In genomic region chr17:756010-756567, GRCh38 we compare ENCODE assay signal across 7 cellular contexts. TPM values are rescaled to one million over a fixed set of nuclear protein-coding genes. Genes with fewer than 3 reads are reported as not detected.
A peak's percentile ranks its signal among the peaks of the same experiment; 100 is the strongest.
DNase-seq lines count a peak whose midpoint lies in the region; ATAC-seq, FAIRE-seq and TF ChIP-seq lines count a peak whose summit lies in the region.
"Not testable (repeated sequence)": the region's sequence is repeated elsewhere in the genome, so short reads cannot be mapped to it uniquely, and the experiment has no call there.

No MANE protein-coding gene starts in this region.

- dilution Hi-C loops in endothelial cell of umbilical vein (cut with MboI; ENCODE audit: extremely low pct_ligation_motif_present, low sequenced_read_pairs) = not testable (repeated sequence)

- TF ChIP-seq POLR2A in endothelial cell of umbilical vein (IDR thresholded peaks at IDR 0.05; ENCODE audit: low read depth, low read length) = not testable (repeated sequence)

- POLR2A ChIA-PET in endothelial cell of umbilical vein (lab: Charles Lee) = not testable (repeated sequence)

- H3K9me1 ChIP-seq in endothelial cell of umbilical vein (replicated peaks; ENCODE audit: control insufficient read depth, extremely low read depth, insufficient read depth, low read length) = not testable (repeated sequence)

- H3K27ac Mint-ChIP-seq in mesothelial cell of epicardium = peak overlapping the region; percentile 93
- peak overlapping the region; percentile 98 for H3K27ac Mint-ChIP-seq in progenitor cell of endocrine pancreas

- not testable (repeated sequence) for H2AFZ ChIP-seq in endothelial cell of umbilical vein (ENCODE audit: low read depth, low read length)

- not testable (repeated sequence) for H3K27me3 ChIP-seq in HUES6 (ENCODE audit: control insufficient read depth, insufficient read depth, low read length); endothelial cell of umbilical vein (ENCODE audit: control insufficient read depth in 2 of 2, insufficient read depth in 2 of 2, low read length in 2 of 2); right cardiac atrium (ENCODE audit: control insufficient read depth, insufficient read depth); thoracic aorta (replicated peaks; ENCODE audit: insufficient read depth)

- H3K27ac ChIP-seq in HUES6 (ENCODE audit: low read depth, low read length) (peak overlapping the region; percentile 79; the same call in 1 of the 2 replicates), right cardiac atrium (ENCODE audit: low read length) (peak overlapping the region; percentile 45), thoracic aorta (peak overlapping the region; percentile 61 to 73)
- H3K27ac ChIP-seq in endothelial cell of umbilical vein (ENCODE audit: insufficient read depth, low read depth, low read length) = not testable (repeated sequence)

- TF ChIP-seq CTCF in endothelial cell of umbilical vein (IDR thresholded peaks at IDR 0.05; ENCODE audit: extremely low read depth in 1 of 2, insufficient read depth in 1 of 2, low read depth in 1 of 2, low read length in 2 of 2); mesothelial cell of epicardium (IDR thresholded peaks at IDR 0.05; ENCODE audit: unreplicated experiment); progenitor cell of endocrine pancreas (IDR thresholded peaks at IDR 0.05; ENCODE audit: unreplicated experiment); thoracic aorta (IDR thresholded peaks at IDR 0.05): not testable (repeated sequence)

- H3K27me3 Mint-ChIP-seq in mesothelial cell of epicardium (ENCODE audit: low read depth); progenitor cell of endocrine pancreas: not testable (repeated sequence)

- not testable (repeated sequence) for H3K9me3 Mint-ChIP-seq in mesothelial cell of epicardium; progenitor cell of endocrine pancreas (ENCODE audit: low read depth)

- not testable (repeated sequence) for BruUV-seq in endothelial cell of umbilical vein (replicated peaks; lab: Mats Ljungman, UMichigan)

- not testable (repeated sequence) for H3K79me2 ChIP-seq in endothelial cell of umbilical vein (ENCODE audit: control insufficient read depth, insufficient read depth, low read length)

- H3K4me1 ChIP-seq in HUES6 (ENCODE audit: control insufficient read depth, insufficient read depth, low read length) (peaks cover 10% of the 10 kb centered on the region; the same call in 1 of the 2 replicates), endothelial cell of umbilical vein (ENCODE audit: control insufficient read depth, extremely low read depth, insufficient read depth, low read length) (peaks cover 13% of the 10 kb centered on the region), thoracic aorta (ENCODE audit: control insufficient read depth in 1 of 2, low read depth in 2 of 2) (peaks cover 4 to 17% of the 10 kb centered on the region in 2 donors)
- H3K4me1 ChIP-seq in right cardiac atrium (ENCODE audit: control insufficient read depth, insufficient read depth, low read length) = not testable (repeated sequence)

- H3K4me2 ChIP-seq in endothelial cell of umbilical vein (ENCODE audit: insufficient read depth, low read length) = not testable (repeated sequence)

- not testable (repeated sequence) for H3K9me3 ChIP-seq in HUES6 (ENCODE audit: control insufficient read depth, insufficient read depth, low read depth, low read length); endothelial cell of umbilical vein (replicated peaks; ENCODE audit: control insufficient read depth, insufficient read depth, low read length); right cardiac atrium (ENCODE audit: control insufficient read depth, low read length); thoracic aorta

- not testable (repeated sequence) for H4K20me1 ChIP-seq in endothelial cell of umbilical vein (replicated peaks; ENCODE audit: control insufficient read depth, extremely low read depth, insufficient read depth, low read length)

- not testable (repeated sequence) for H3K4me3 Mint-ChIP-seq in mesothelial cell of epicardium
- peak overlapping the region; percentile 30 for H3K4me3 Mint-ChIP-seq in progenitor cell of endocrine pancreas (ENCODE audit: low read depth)

- H3K4me1 Mint-ChIP-seq in mesothelial cell of epicardium (peaks cover 23% of the 10 kb centered on the region), progenitor cell of endocrine pancreas (ENCODE audit: low read depth) (peaks cover 28% of the 10 kb centered on the region)

- H3K36me3 ChIP-seq in HUES6 (ENCODE audit: control insufficient read depth, insufficient read depth, low read length) (peaks cover 42% of the 10 kb centered on the region), endothelial cell of umbilical vein (ENCODE audit: control insufficient read depth in 2 of 2, extremely low read depth in 1 of 2, insufficient read depth in 2 of 2, low read length in 2 of 2) (peaks cover 6 to 12% of the 10 kb centered on the region in 2 experiments), thoracic aorta (peaks cover 14% of the 10 kb centered on the region)

- FAIRE-seq in endothelial cell of umbilical vein (lab: Jason Lieb, UNC) = not testable (repeated sequence)

- DNase-seq in astrocyte of the hippocampus (ENCODE audit: low read depth, low spot score) = peak; percentile 33
- DNase-seq in endothelial cell of umbilical vein (ENCODE audit: low read depth, low spot score) = peak; percentile 39
- DNase-seq in right cardiac atrium; mesothelial cell of epicardium (ENCODE audit: low spot score in 2 of 2, unreplicated experiment in 2 of 2); progenitor cell of endocrine pancreas (ENCODE audit: low spot score, unreplicated experiment); thoracic aorta (ENCODE audit: low spot score): not testable (repeated sequence)

- peaks cover 28% of the 10 kb centered on the region for H3K36me3 Mint-ChIP-seq in mesothelial cell of epicardium
- H3K36me3 Mint-ChIP-seq in progenitor cell of endocrine pancreas (ENCODE audit: insufficient read depth) = peaks cover 25% of the 10 kb centered on the region

- WGBS in right cardiac atrium = 48% methylated on average over 15 of the region's 15 CpGs

- H3K4me3 ChIP-seq in HUES6 (ENCODE audit: low read depth, low read length); endothelial cell of umbilical vein (replicated peaks in 1 of 3; ENCODE audit: insufficient read depth in 1 of 3, low read depth in 1 of 3, low read length in 3 of 3); right cardiac atrium (ENCODE audit: low read length): not testable (repeated sequence)
- H3K4me3 ChIP-seq in thoracic aorta = peak overlapping the region; percentile 28

- peak overlapping the region; percentile 38 for H3K9ac ChIP-seq in HUES6 (ENCODE audit: low read length)
- not testable (repeated sequence) for H3K9ac ChIP-seq in endothelial cell of umbilical vein (replicated peaks; ENCODE audit: extremely low read depth, insufficient read depth, low read length)

- intact Hi-C loops in endothelial cell of umbilical vein (cut with micrococcal nuclease); right cardiac atrium (cut with DNase I): not testable (repeated sequence)

- not testable (repeated sequence) for ATAC-seq in right cardiac atrium; thoracic aorta (ENCODE audit: insufficient number of reproducible peaks, low FRiP score, low read depth)

- CTCF ChIA-PET in endothelial cell of umbilical vein (lab: Charles Lee) = interaction anchor here (1.9 to 2.3 kb wide), 2 partner anchors 224 to 344 kb away, joined by 6 to 9 read pairs; no protein-coding TSS in a partner anchor

RNA-seq across cellular contexts. Expression of gene GEMIN4, which starts 4.0 kb away (rescaled TPM):
- total RNA-seq in endothelial cell of umbilical vein (29.1 and 29.9 TPM in 2 replicates), right cardiac atrium (10 to 100 TPM; 12.5 to 15.7 (median 15.1) TPM), mesothelial cell of epicardium (28.6 to 35.8 TPM (median 35.4 TPM) in 3 replicates), progenitor cell of endocrine pancreas (39.8 and 43.2 TPM in 2 replicates), thoracic aorta (10 to 100 TPM; 15.4 to 19.6 TPM)
- polyA plus RNA-seq in endothelial cell of umbilical vein (23.5 and 24.1 TPM in 2 replicates), right cardiac atrium (5.6 TPM)
- polyA plus RNA-seq in endothelial cell of umbilical vein (2011; cell fraction: cytosol; rRNA removed) = 18.3 and 21.2 TPM in 2 replicates
- polyA plus RNA-seq in endothelial cell of umbilical vein (2011; cell fraction: nucleus; rRNA removed) = 40.6 and 48.3 TPM in 2 replicates
- polyA plus RNA-seq in endothelial cell of umbilical vein (2012) = 18.0 and 20.9 TPM in 2 replicates
- polyA minus RNA-seq in endothelial cell of umbilical vein = 22.0 and 31.9 TPM in 2 replicates
- polyA minus RNA-seq in endothelial cell of umbilical vein (2011; cell fraction: cytosol; rRNA and poly(A)+ RNA removed) = 26.8 TPM
- polyA minus RNA-seq in endothelial cell of umbilical vein (2011; cell fraction: nucleus; rRNA and poly(A)+ RNA removed) = 13.8 and 18.1 TPM in 2 replicates

RNA-seq across cellular contexts. Expression of gene TLCD3A, which starts 23.7 kb away (rescaled TPM):
- total RNA-seq in endothelial cell of umbilical vein = 29.8 and 36.6 TPM in 2 replicates
- polyA plus RNA-seq in endothelial cell of umbilical vein = 54.1 and 65.5 TPM in 2 replicates
- polyA plus RNA-seq in endothelial cell of umbilical vein (2011; cell fraction: cytosol; rRNA removed) = 37.9 and 41.5 TPM in 2 replicates
- polyA plus RNA-seq in endothelial cell of umbilical vein (2011; cell fraction: nucleus; rRNA removed) = 22.2 and 22.6 TPM in 2 replicates
- polyA plus RNA-seq in endothelial cell of umbilical vein (2012) = 31.8 and 34.3 TPM in 2 replicates
- polyA minus RNA-seq in endothelial cell of umbilical vein = 51.1 and 65.3 TPM in 2 replicates
- polyA minus RNA-seq in endothelial cell of umbilical vein (2011; cell fraction: cytosol; rRNA and poly(A)+ RNA removed) = 26.2 TPM
- 9.3 and 9.6 TPM in 2 replicates for polyA minus RNA-seq in endothelial cell of umbilical vein (2011; cell fraction: nucleus; rRNA and poly(A)+ RNA removed)
- total RNA-seq in right cardiac atrium = 1 to 10 TPM; 3.2 to 5.0 (median 4.1) TPM
- polyA plus RNA-seq in right cardiac atrium = 1.7 TPM
- 25.3 to 28.3 TPM (median 27.7 TPM) in 3 replicates for total RNA-seq in mesothelial cell of epicardium
- 27.2 and 28.0 TPM in 2 replicates for total RNA-seq in progenitor cell of endocrine pancreas
- total RNA-seq in thoracic aorta = 10 to 100 TPM in 1 of 2 donors, 1 to 10 TPM in 1; 7.3 to 15.9 TPM

RNA-seq across cellular contexts. Expression of gene GLOD4, which starts 26.0 kb away (rescaled TPM):
- total RNA-seq in endothelial cell of umbilical vein (81.8 and 84.2 TPM in 2 replicates), right cardiac atrium (10 to 100 TPM; 32.4 to 42.9 (median 36.1) TPM), mesothelial cell of epicardium (72.1 to 77.2 TPM (median 76.9 TPM) in 3 replicates), progenitor cell of endocrine pancreas (79.9 and 109 TPM in 2 replicates), thoracic aorta (10 to 100 TPM; 28.7 to 47.4 TPM)
- polyA plus RNA-seq in endothelial cell of umbilical vein (26.6 and 41.3 TPM in 2 replicates), right cardiac atrium (23.6 TPM)
- 43.0 and 48.3 TPM in 2 replicates for polyA plus RNA-seq in endothelial cell of umbilical vein (2011; cell fraction: cytosol; rRNA removed)
- polyA plus RNA-seq in endothelial cell of umbilical vein (2011; cell fraction: nucleus; rRNA removed) = 43.0 and 73.1 TPM in 2 replicates
- 84.5 and 86.2 TPM in 2 replicates for polyA plus RNA-seq in endothelial cell of umbilical vein (2012)
- polyA minus RNA-seq in endothelial cell of umbilical vein = 25.9 and 32.4 TPM in 2 replicates
- polyA minus RNA-seq in endothelial cell of umbilical vein (2011; cell fraction: cytosol; rRNA and poly(A)+ RNA removed) = 16.0 TPM
- polyA minus RNA-seq in endothelial cell of umbilical vein (2011; cell fraction: nucleus; rRNA and poly(A)+ RNA removed) = 12.4 and 17.6 TPM in 2 replicates

RNA-seq across cellular contexts. Expression of gene MRM3, which starts 26.1 kb away (rescaled TPM):
- 19.0 and 19.2 TPM in 2 replicates for total RNA-seq in endothelial cell of umbilical vein
- 12.5 and 17.1 TPM in 2 replicates for polyA plus RNA-seq in endothelial cell of umbilical vein
- polyA plus RNA-seq in endothelial cell of umbilical vein (2011; cell fraction: cytosol; rRNA removed) = 16.7 and 19.1 TPM in 2 replicates
- polyA plus RNA-seq in endothelial cell of umbilical vein (2011; cell fraction: nucleus; rRNA removed) = 14.6 and 17.8 TPM in 2 replicates
- 20.7 and 26.2 TPM in 2 replicates for polyA plus RNA-seq in endothelial cell of umbilical vein (2012)
- 11.8 and 15.9 TPM in 2 replicates for polyA minus RNA-seq in endothelial cell of umbilical vein
- 14.1 TPM for polyA minus RNA-seq in endothelial cell of umbilical vein (2011; cell fraction: cytosol; rRNA and poly(A)+ RNA removed)
- 12.6 and 25.1 TPM in 2 replicates for polyA minus RNA-seq in endothelial cell of umbilical vein (2011; cell fraction: nucleus; rRNA and poly(A)+ RNA removed)
- total RNA-seq in right cardiac atrium = 10 to 100 TPM; 15.6 to 19.2 (median 17.9) TPM
- 20.0 TPM for polyA plus RNA-seq in right cardiac atrium
- 13.5 to 18.9 TPM (median 16.5 TPM) in 3 replicates for total RNA-seq in mesothelial cell of epicardium
- total RNA-seq in progenitor cell of endocrine pancreas = 14.5 and 17.9 TPM in 2 replicates
- 10 to 100 TPM in 1 of 2 donors, 1 to 10 TPM in 1; 5.7 to 10.5 TPM for total RNA-seq in thoracic aorta

RNA-seq across cellular contexts. Expression of gene VPS53, which starts 41.5 kb away (rescaled TPM):
- total RNA-seq in endothelial cell of umbilical vein (77.1 and 91.2 TPM in 2 replicates), right cardiac atrium (10 to 100 TPM; 37.8 to 58.9 (median 44.7) TPM), mesothelial cell of epicardium (73.7 to 79.7 TPM (median 76.2 TPM) in 3 replicates), progenitor cell of endocrine pancreas (75.2 and 87.4 TPM in 2 replicates), thoracic aorta (10 to 100 TPM; 39.3 to 61.7 TPM)
- polyA plus RNA-seq in endothelial cell of umbilical vein (16.0 and 17.9 TPM in 2 replicates), right cardiac atrium (9.6 TPM)
- 17.0 and 19.1 TPM in 2 replicates for polyA plus RNA-seq in endothelial cell of umbilical vein (2011; cell fraction: cytosol; rRNA removed)
- 33.4 and 38.1 TPM in 2 replicates for polyA plus RNA-seq in endothelial cell of umbilical vein (2011; cell fraction: nucleus; rRNA removed)
- 35.7 and 44.5 TPM in 2 replicates for polyA plus RNA-seq in endothelial cell of umbilical vein (2012)
- 118 and 175 TPM in 2 replicates for polyA minus RNA-seq in endothelial cell of umbilical vein
- 33.6 TPM for polyA minus RNA-seq in endothelial cell of umbilical vein (2011; cell fraction: cytosol; rRNA and poly(A)+ RNA removed)
- 57.5 and 74.1 TPM in 2 replicates for polyA minus RNA-seq in endothelial cell of umbilical vein (2011; cell fraction: nucleus; rRNA and poly(A)+ RNA removed)
